In the genomic region with DNA sequence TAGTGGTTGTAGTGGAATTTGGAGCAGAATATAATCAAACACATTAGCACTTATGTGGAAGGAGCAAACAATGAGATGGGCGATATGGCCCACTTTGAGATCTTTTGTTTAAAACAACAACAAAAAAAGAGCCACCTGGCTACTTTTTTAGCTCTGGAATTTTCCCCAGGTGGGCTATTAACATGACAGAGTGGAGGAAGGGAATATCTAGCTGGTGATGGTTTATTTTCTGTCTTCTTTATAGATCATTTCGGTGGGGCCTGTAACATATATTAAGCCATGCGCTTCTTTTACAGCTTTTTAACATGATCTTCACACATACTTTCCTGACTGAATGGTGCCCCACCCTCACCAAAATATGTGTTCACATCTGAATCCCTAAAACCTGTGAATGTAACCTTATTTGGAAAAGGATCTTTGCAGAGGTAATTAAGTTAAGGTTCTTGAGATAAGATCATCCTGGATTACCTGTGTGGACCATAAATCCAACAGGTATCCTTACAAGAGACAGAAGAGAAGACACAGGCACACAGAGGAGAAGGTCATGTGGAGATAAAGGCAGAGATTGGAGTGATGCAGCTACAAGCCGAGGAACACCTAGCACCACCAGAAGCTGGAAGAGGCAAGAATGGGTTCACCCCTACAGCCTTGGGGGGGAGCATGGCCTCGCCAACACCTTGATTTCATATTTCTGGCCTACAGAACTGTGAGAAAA, we compare ENCODE assay signal across 2 cellular contexts.
TF ChIP-seq lines count a peak whose summit lies in the region.

No MANE protein-coding gene starts in this region.

TF ChIP-seq in H1, 55 proteins besides CTCF, POLR2A, EP300 and RAD21 (continues in another document):
- no peak for TF ChIP-seq CTBP2 (IDR thresholded peaks at IDR 0.05; ENCODE audit: borderline replicate concordance, insufficient read depth, insufficient read length, low read length)
- TF ChIP-seq POLR2AphosphoS5 (IDR thresholded peaks at IDR 0.05; ENCODE audit: low read depth, low read length) = peak; percentile 82
- no peak for TF ChIP-seq CHD7 (IDR thresholded peaks at IDR 0.05; ENCODE audit: insufficient replicate concordance, low read length)
- TF ChIP-seq JUND (IDR thresholded peaks at IDR 0.05; ENCODE audit: low read length) = no peak
- TF ChIP-seq SP2 (IDR thresholded peaks at IDR 0.05; ENCODE audit: low read length) = no peak
- peak; percentile 12 for TF ChIP-seq NANOG (IDR thresholded peaks at IDR 0.05; ENCODE audit: insufficient read depth, low read depth, low read length, poor library complexity, severe bottlenecking)
- TF ChIP-seq TCF12 (IDR thresholded peaks at IDR 0.05; ENCODE audit: low read depth, low read length) = peak; percentile 88
- no peak for TF ChIP-seq SIN3A (conservative IDR thresholded peaks at IDR 0.05 in 1 of 2, IDR thresholded peaks at IDR 0.05 in 1 of 2; ENCODE audit: low read depth in 1 of 2, low read length in 2 of 2)
- TF ChIP-seq MAFK (IDR thresholded peaks at IDR 0.05; ENCODE audit: low read depth, low read length) = no peak
- TF ChIP-seq TBP (IDR thresholded peaks at IDR 0.05; ENCODE audit: low read depth, low read length) = peak; percentile 57; the same call in 1 of the 2 replicates
- TF ChIP-seq CHD1 (IDR thresholded peaks at IDR 0.05; ENCODE audit: low read depth, low read length) = no peak
- TF ChIP-seq, protein P1, sequence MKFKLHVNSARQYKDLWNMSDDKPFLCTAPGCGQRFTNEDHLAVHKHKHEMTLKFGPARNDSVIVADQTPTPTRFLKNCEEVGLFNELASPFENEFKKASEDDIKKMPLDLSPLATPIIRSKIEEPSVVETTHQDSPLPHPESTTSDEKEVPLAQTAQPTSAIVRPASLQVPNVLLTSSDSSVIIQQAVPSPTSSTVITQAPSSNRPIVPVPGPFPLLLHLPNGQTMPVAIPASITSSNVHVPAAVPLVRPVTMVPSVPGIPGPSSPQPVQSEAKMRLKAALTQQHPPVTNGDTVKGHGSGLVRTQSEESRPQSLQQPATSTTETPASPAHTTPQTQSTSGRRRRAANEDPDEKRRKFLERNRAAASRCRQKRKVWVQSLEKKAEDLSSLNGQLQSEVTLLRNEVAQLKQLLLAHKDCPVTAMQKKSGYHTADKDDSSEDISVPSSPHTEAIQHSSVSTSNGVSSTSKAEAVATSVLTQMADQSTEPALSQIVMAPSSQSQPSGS (IDR thresholded peaks at IDR 0.05; ENCODE audit: low read length) = no peak

TF ChIP-seq in GM12891, 5 proteins besides CTCF, POLR2A, EP300 and RAD21:
- TF ChIP-seq POLR2AphosphoS5 (IDR thresholded peaks at IDR 0.05; ENCODE audit: low read depth, low read length) = no peak
- no peak for TF ChIP-seq POU2F2 (IDR thresholded peaks at IDR 0.05; ENCODE audit: low read depth, low read length)
- TF ChIP-seq TAF1 (IDR thresholded peaks at IDR 0.05; ENCODE audit: low read depth, low read length) = no peak
- TF ChIP-seq PAX5 (IDR thresholded peaks at IDR 0.05; ENCODE audit: insufficient read depth, low read length, severe bottlenecking) = no peak
- no peak for TF ChIP-seq SPI1 (IDR thresholded peaks at IDR 0.05; ENCODE audit: low read depth, low read length)
TF ChIP-seq in GM12891: peak in this region for 0.
